ENCODE assay signal across 8 cellular contexts in the genomic region with DNA sequence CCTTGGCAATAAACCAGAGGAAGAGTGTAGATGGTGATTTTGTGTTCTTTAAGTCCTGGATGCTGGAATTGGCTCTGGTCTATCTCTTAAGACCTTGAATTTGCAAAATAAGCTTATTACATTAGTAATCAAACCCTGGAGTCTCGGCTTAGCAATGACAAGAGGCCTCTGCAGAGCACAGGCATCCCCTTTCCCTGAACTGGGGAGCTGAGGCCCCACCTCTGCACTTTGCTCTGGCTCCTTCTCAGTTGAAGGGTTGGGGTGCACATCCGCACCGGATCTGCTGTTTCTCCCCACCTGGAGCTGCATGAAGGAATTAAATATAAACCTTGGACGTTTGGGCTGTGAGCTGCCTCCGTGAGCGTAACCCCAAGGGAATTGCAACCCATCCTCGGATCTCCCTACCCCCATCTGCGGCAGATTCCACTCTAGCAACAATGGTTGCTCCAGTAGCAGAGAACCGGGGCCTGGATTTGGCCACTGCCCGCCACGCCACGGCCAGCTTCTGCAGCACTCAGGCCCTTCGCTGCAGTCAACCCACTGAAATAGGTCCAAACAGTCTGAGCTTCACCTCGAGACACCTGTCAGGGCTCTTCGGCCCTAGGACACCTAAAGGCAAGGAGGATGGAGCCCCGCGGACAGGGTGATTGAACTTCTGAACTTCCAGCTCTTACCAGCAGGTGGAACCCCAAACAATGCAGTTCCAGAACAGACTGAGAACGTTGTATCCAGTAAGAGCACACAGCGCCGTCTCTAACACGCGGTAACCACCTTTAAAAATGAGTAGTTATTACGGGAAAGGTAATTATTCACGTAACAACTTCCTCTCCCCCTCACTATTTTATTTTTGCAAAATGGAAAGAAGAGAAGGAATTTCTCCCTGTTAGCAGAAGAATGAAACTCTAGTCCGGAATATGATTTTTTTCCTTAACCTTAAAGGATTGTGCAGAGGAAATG. TPM values are rescaled to one million over a fixed set of nuclear protein-coding genes. Genes with fewer than 3 reads are reported as not detected.
DNase-seq lines count a peak whose midpoint lies in the region; ATAC-seq and TF ChIP-seq lines count a peak whose summit lies in the region.

No MANE protein-coding gene starts in this region.

- H3K27me3 ChIP-seq in AG04450 (ENCODE audit: control insufficient read depth, insufficient read depth, low read length) = peaks cover 20% of the 10 kb centered on the region

- H3K4me3 ChIP-seq in AG04450 (ENCODE audit: low read depth, low read length) = no peak overlapping the region

- POLR2A ChIA-PET in AG04450 (lab: Yijun Ruan, JAX) = interaction anchor here (0.6 kb wide), 1 partner anchor 219 kb away, joined by 3 read pairs; no protein-coding TSS in a partner anchor

- no peak overlapping the region for H3K27ac ChIP-seq in AG04450 (ENCODE audit: low read depth, low read length)

- ATAC-seq in GM18858 (IDR thresholded peaks at IDR 0.05; ENCODE audit: unreplicated experiment) (peak; percentile 60), HG03108 (IDR thresholded peaks at IDR 0.05; ENCODE audit: unreplicated experiment) (peak; percentile 65)

- no peaks in the 10 kb centered on the region for H3K9me3 ChIP-seq in AG04450 (ENCODE audit: control insufficient read depth, insufficient read depth, low read length)

- peak; percentile 83 for TF ChIP-seq CTCF in AG04450 (IDR thresholded peaks at IDR 0.05; ENCODE audit: low read depth, low read length)

- DNase-seq in AG04450 (ENCODE audit: low read depth, low spot score) (peak; percentile 32), NCI-H2227 (lab: John Stamatoyannopoulos, UW; ENCODE audit: unreplicated experiment) (peak; percentile 80), kidney glomerular epithelial cell (lab: John Stamatoyannopoulos, UW) (peak; percentile 65)
- peak; percentile 40 for DNase-seq in activated CD4-positive, CD25-positive, alpha-beta regulatory T cell treated with anti-CD3 and anti-CD28 coated beads, Interleukin-2, amount 50 U/mL, for 16 hours (ENCODE audit: low read depth, low spot score)
- DNase-seq in central memory CD4-positive, alpha-beta T cell = peak; percentile 65
- peak; percentile 72 to 80 for DNase-seq in stimulated activated CD4-positive, alpha-beta T cell treated with anti-CD3 and anti-CD28 coated beads, Interleukin-2, amount 100 ng/mL, for 24 hours

- CTCF ChIA-PET in AG04450 (lab: Charles Lee) = interaction anchor here (0.6 to 3.8 kb wide), 31 partner anchors 9 to 496 kb away, joined by 3 to 26 read pairs (median 4); a partner anchor contains a TSS

RNA-seq across cellular contexts. Expression of a gene that starts 54.8 kb away (rescaled TPM):
- polyA plus RNA-seq in AG04450 (2011; rRNA removed) = 202 and 251 TPM in 2 replicates
- polyA minus RNA-seq in AG04450 (2011; rRNA and poly(A)+ RNA removed) = 348 and 427 TPM in 2 replicates
